In genomic region chr22:29031236-29031982, GRCh38 we compare ENCODE assay signal across 8 cellular contexts. TPM values are rescaled to one million over a fixed set of nuclear protein-coding genes. Genes with fewer than 3 reads are reported as not detected.
DNase-seq lines count a peak whose midpoint lies in the region; ATAC-seq, FAIRE-seq and TF ChIP-seq lines count a peak whose summit lies in the region.

No MANE protein-coding gene starts in this region.

- H4K20me1 ChIP-seq in mammary epithelial cell (ENCODE audit: insufficient read depth, low read length) (no peaks in the 10 kb centered on the region), keratinocyte (ENCODE audit: control insufficient read depth, extremely low read depth, insufficient read depth, low read length) (peaks cover 2% of the 10 kb centered on the region)

- H3K4me1 ChIP-seq in mammary epithelial cell (ENCODE audit: insufficient read depth, low read length) (peaks cover 35% of the 10 kb centered on the region), keratinocyte (ENCODE audit: control insufficient read depth, extremely low read depth, insufficient read depth, low read length) (peaks cover 25% of the 10 kb centered on the region)

- no peaks in the 10 kb centered on the region for H3K9me3 Mint-ChIP-seq in stimulated activated naive B cell treated with anti-CD40 and anti-IgM and Interleukin-4, amounts not matched to agents 10 μg/mL and 1 μg/mL and 100 μg/mL, for 72 hours

- peak overlapping the region; percentile 91 for H3K4me2 ChIP-seq in mammary epithelial cell (ENCODE audit: insufficient read depth, low read depth, low read length)
- H3K4me2 ChIP-seq in keratinocyte (ENCODE audit: control insufficient read depth, extremely low read depth, insufficient read depth, low read depth, low read length) = peak overlapping the region; percentile 60

- 59% methylated on average over 15 of the region's 17 CpGs for WGBS in mammary epithelial cell (ENCODE audit: low coverage, missing lambda C conversion rate)

- H3K4me1 Mint-ChIP-seq in stimulated activated naive B cell treated with anti-CD40 and anti-IgM and Interleukin-4, amounts not matched to agents 10 μg/mL and 1 μg/mL and 100 μg/mL, for 72 hours = peaks cover 3 to 15% of the 10 kb centered on the region in 2 donors

- ATAC-seq in stimulated activated naive B cell treated with anti-CD40 and anti-IgM and Interleukin-4, amounts not matched to agents 10 μg/mL and 1 μg/mL and 100 μg/mL, for 72 hours (replicated peaks) = peak; percentile 75 to 80
- ATAC-seq in HG02798 (IDR thresholded peaks at IDR 0.05; ENCODE audit: poor library complexity, unreplicated experiment) (no peak), HG02840 (IDR thresholded peaks at IDR 0.05; ENCODE audit: low FRiP score, unreplicated experiment) (no peak)

- H3K27me3 ChIP-seq in mammary epithelial cell (ENCODE audit: insufficient read depth, low read length) = no peaks in the 10 kb centered on the region
- no peaks in the 10 kb centered on the region for H3K27me3 ChIP-seq in keratinocyte (ENCODE audit: control insufficient read depth, extremely low read depth, insufficient read depth, low read length)

- H3K9ac ChIP-seq in mammary epithelial cell (ENCODE audit: insufficient read depth, low read length) (peak overlapping the region; percentile 78), keratinocyte (ENCODE audit: control insufficient read depth, extremely low read depth, insufficient read depth, low read length) (peak overlapping the region; percentile 64)

- peak in 1 of 2 donors; percentile 20 for TF ChIP-seq CTCF in mammary epithelial cell (conservative IDR thresholded peaks at IDR 0.05 in 1 of 2, IDR thresholded peaks at IDR 0.05 in 1 of 2; ENCODE audit: extremely low read depth in 1 of 2, insufficient read depth in 1 of 2, low read depth in 1 of 2, low read length in 2 of 2)
- TF ChIP-seq CTCF in keratinocyte (optimal IDR thresholded peaks at IDR 0.05 in 1 of 3, IDR thresholded peaks at IDR 0.05 in 1 of 3, conservative IDR thresholded peaks at IDR 0.05 in 1 of 3; ENCODE audit: extremely low read depth in 1 of 3, insufficient read depth in 2 of 3, low read length in 3 of 3) = no peak

- H3K27me3 Mint-ChIP-seq in stimulated activated naive B cell treated with anti-CD40 and anti-IgM and Interleukin-4, amounts not matched to agents 10 μg/mL and 1 μg/mL and 100 μg/mL, for 72 hours = peaks cover 43 to 67% of the 10 kb centered on the region in 2 donors

- H3K9me3 ChIP-seq in mammary epithelial cell (replicated peaks; ENCODE audit: insufficient read depth, low read length) (no peaks in the 10 kb centered on the region), keratinocyte (ENCODE audit: control insufficient read depth, low read depth, low read length) (no peaks in the 10 kb centered on the region)

- H3K4me3 ChIP-seq in mammary epithelial cell (replicated peaks in 1 of 3; ENCODE audit: insufficient read depth in 1 of 3, low read depth in 2 of 3, low read length in 3 of 3) (peak overlapping the region; percentile 45 to 47 (median 45)), keratinocyte (ENCODE audit: control insufficient read depth in 2 of 3, extremely low read depth in 1 of 3, insufficient read depth in 2 of 3, low read depth in 1 of 3, low read length in 3 of 3) (peak overlapping the region in 1 of 3 experiments; percentile 60)

- intact Hi-C loops in mammary epithelial cell (cut with micrococcal nuclease) = loop anchor here (1.0 kb wide), 1 partner anchor 147 kb away; no protein-coding TSS in a partner anchor

- no peak for FAIRE-seq in keratinocyte (lab: Jason Lieb, UNC)

- H2AFZ ChIP-seq in mammary epithelial cell (ENCODE audit: low read depth, low read length) (peak overlapping the region; percentile 35), keratinocyte (ENCODE audit: control insufficient read depth, low read length) (no peak overlapping the region)

- H3K4me3 Mint-ChIP-seq in stimulated activated naive B cell treated with anti-CD40 and anti-IgM and Interleukin-4, amounts not matched to agents 10 μg/mL and 1 μg/mL and 100 μg/mL, for 72 hours = peak overlapping the region; percentile 76 to 79

- no peaks in the 10 kb centered on the region for H3K9me1 ChIP-seq in keratinocyte (ENCODE audit: control insufficient read depth, extremely low read depth, insufficient read depth, low read length)

- DNase-seq in 8988T (peak; percentile 40), HuH-7 (ENCODE audit: low spot score) (peak; percentile 92), mammary epithelial cell (peak; percentile 96), keratinocyte (ENCODE audit: low read depth, low spot score) (no peak), COR-L47 (lab: John Stamatoyannopoulos, UW) (no peak)
- no peak for DNase-seq in stimulated activated naive B cell treated with anti-CD40 and anti-IgM and Interleukin-4, amounts not matched to agents 10 μg/mL and 1 μg/mL and 100 μg/mL, for 72 hours

- peaks cover 4 to 6% of the 10 kb centered on the region in 2 donors for H3K36me3 Mint-ChIP-seq in stimulated activated naive B cell treated with anti-CD40 and anti-IgM and Interleukin-4, amounts not matched to agents 10 μg/mL and 1 μg/mL and 100 μg/mL, for 72 hours

- BruUV-seq in mammary epithelial cell (replicated peaks; lab: Mats Ljungman, UMichigan) = TSS peak; percentile 73

- H3K36me3 ChIP-seq in mammary epithelial cell (ENCODE audit: insufficient read depth, low read length) = no peaks in the 10 kb centered on the region
- H3K36me3 ChIP-seq in keratinocyte (ENCODE audit: control insufficient read depth in 2 of 2, extremely low read depth in 1 of 2, insufficient read depth in 2 of 2, low read length in 2 of 2) = no peaks in the 10 kb centered on the region

- dilution Hi-C loops in mammary epithelial cell (cut with HindIII; ENCODE audit: low sequenced_read_pairs) (no loop called here), keratinocyte (cut with MboI; ENCODE audit: extremely low pct_ligation_motif_present, low sequenced_read_pairs) (no loop called here)

- peak overlapping the region; percentile 85 for H3K27ac Mint-ChIP-seq in stimulated activated naive B cell treated with anti-CD40 and anti-IgM and Interleukin-4, amounts not matched to agents 10 μg/mL and 1 μg/mL and 100 μg/mL, for 72 hours

- CTCF ChIA-PET in mammary epithelial cell (lab: Charles Lee; ENCODE audit: low non-redundant PET) = no interaction called here

- peaks cover 24% of the 10 kb centered on the region for H3K79me2 ChIP-seq in mammary epithelial cell (ENCODE audit: insufficient read depth, low read length)
- H3K79me2 ChIP-seq in keratinocyte (ENCODE audit: control insufficient read depth, insufficient read depth, low read length) = no peaks in the 10 kb centered on the region

- peak overlapping the region; percentile 94 for H3K27ac ChIP-seq in mammary epithelial cell (ENCODE audit: insufficient read depth, low read depth, low read length)
- peak overlapping the region; percentile 57 for H3K27ac ChIP-seq in keratinocyte (ENCODE audit: control insufficient read depth, insufficient read depth, low read length)

- in situ Hi-C loops in mammary epithelial cell (cut with MboI; ENCODE audit: low sequenced_read_pairs in 2 of 2) = loop anchor here (25.0 kb wide), 1 partner anchor 419 kb away; no protein-coding TSS in a partner anchor

RNA-seq across cellular contexts. Expression of gene C22orf31, which starts 30.2 kb away (rescaled TPM):
- total RNA-seq in mammary epithelial cell = not detected
- polyA plus RNA-seq in mammary epithelial cell = not detected
- polyA minus RNA-seq in mammary epithelial cell = not detected
- not detected in 3 replicates for polyA plus RNA-seq in keratinocyte
- polyA plus RNA-seq in keratinocyte (2011; ENCODE audit: low read depth) = not detected
- not detected in 2 replicates for polyA plus RNA-seq in keratinocyte (2011; cell fraction: cytosol; rRNA removed)
- not detected in 2 replicates for polyA plus RNA-seq in keratinocyte (2011; cell fraction: nucleus; rRNA removed)
- polyA plus RNA-seq in keratinocyte (2012; ENCODE audit: low replicate concordance) = not detected in 2 replicates
- polyA minus RNA-seq in keratinocyte = not detected in 3 replicates
- polyA minus RNA-seq in keratinocyte (2011; cell fraction: cytosol; rRNA and poly(A)+ RNA removed) = not detected
- not detected in 2 replicates for polyA minus RNA-seq in keratinocyte (2011; cell fraction: nucleus; rRNA and poly(A)+ RNA removed)

RNA-seq across cellular contexts. Expression of gene KREMEN1, which starts 41.4 kb away (rescaled TPM):
- total RNA-seq in mammary epithelial cell = 10 to 100 TPM; 11.7 to 18.7 TPM
- 10.5 TPM for polyA plus RNA-seq in mammary epithelial cell
- polyA minus RNA-seq in mammary epithelial cell = 25.8 TPM
- 6.3 to 11.4 TPM (median 6.8 TPM) in 3 replicates for polyA plus RNA-seq in keratinocyte
- 2.4 TPM for polyA plus RNA-seq in keratinocyte (2011; ENCODE audit: low read depth)
- 5.2 and 7.8 TPM in 2 replicates for polyA plus RNA-seq in keratinocyte (2011; cell fraction: cytosol; rRNA removed)
- 6.4 and 8.9 TPM in 2 replicates for polyA plus RNA-seq in keratinocyte (2011; cell fraction: nucleus; rRNA removed)
- 6.2 and 13.2 TPM in 2 replicates for polyA plus RNA-seq in keratinocyte (2012; ENCODE audit: low replicate concordance)
- polyA minus RNA-seq in keratinocyte = 10.7 to 27.8 TPM (median 11.6 TPM) in 3 replicates
- 7.3 TPM for polyA minus RNA-seq in keratinocyte (2011; cell fraction: cytosol; rRNA and poly(A)+ RNA removed)
- 5.4 and 9.7 TPM in 2 replicates for polyA minus RNA-seq in keratinocyte (2011; cell fraction: nucleus; rRNA and poly(A)+ RNA removed)

Comparison
In these comparisons a context has a peak if more than half of its experiments do, and no peak if none do; other contexts are left out.
1. DNase-seq: peak in 8988T (single experiment), HuH-7 (single experiment) and mammary epithelial cell (single experiment); none in keratinocyte (single experiment), stimulated activated naive B cell treated with anti-CD40 and anti-IgM and Interleukin-4, amounts not matched to agents 10 μg/mL and 1 μg/mL and 100 μg/mL, for 72 hours (single experiment) and COR-L47 (single experiment).
2. ATAC-seq: peak in stimulated activated naive B cell treated with anti-CD40 and anti-IgM and Interleukin-4, amounts not matched to agents 10 μg/mL and 1 μg/mL and 100 μg/mL, for 72 hours (2 of 2); none in HG02798 (single experiment) and HG02840 (single experiment).